In the genomic region with DNA sequence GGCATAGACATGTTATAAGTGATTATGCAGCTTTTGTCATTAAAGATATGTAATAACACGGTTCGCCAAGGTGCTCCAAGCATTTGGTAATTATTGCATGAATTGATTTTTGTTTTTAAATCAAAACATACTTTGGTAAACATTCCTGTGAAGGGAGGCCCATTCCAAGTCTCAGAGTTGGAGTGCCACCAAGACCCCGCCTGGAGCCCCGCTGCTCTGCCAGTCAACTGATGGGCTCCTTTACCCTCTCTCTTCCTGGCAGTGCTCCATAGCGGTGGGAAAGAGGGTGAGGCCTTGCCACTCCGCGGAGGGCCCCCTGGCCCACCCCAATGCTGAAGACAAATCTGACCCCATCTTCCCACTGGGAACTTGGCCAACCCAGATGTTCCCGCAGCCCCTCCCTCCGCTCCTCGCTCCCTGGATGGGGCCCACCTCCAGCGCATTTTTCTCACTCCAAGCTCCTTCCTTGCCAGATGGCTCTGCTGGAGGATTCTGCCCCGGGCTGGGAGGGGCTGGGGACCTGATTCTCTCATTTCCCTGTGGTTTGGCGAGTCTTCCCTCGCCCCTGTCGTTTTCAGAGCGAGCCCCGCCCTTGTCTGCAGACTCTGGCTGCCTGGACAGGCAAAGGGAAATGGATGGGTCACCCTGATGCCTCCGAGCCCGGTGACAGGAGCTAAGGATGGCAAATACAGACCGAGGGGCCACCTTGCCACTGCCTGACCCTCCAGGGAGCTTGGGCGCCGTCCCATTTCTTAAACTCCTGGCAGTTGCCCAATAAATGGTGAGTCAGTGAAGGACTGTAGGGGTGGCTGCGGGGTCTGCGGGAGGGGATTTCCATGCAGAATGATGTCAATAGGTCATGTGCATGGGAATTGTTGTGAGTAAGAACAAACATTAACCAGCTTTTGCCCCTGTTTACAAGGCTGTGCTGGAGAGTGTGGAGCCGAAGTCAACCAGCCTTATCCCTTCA, we compare ENCODE assay signal across 9 cellular contexts. TPM values are rescaled to one million over a fixed set of nuclear protein-coding genes. Genes with fewer than 3 reads are reported as not detected.
DNase-seq lines count a peak whose midpoint lies in the region; ATAC-seq, FAIRE-seq and TF ChIP-seq lines count a peak whose summit lies in the region.
"Had no signal": no experiment of that assay in that cellular context is flagged by ENCODE, and none has a peak within 500 bp of the region (broad histone marks: within the 10 kb centered on the region; RNA-seq: fewer than 3 reads in every experiment).

No MANE protein-coding gene starts in this region.

- TF ChIP-seq CTCF in RWPE1 (conservative IDR thresholded peaks at IDR 0.05; ENCODE audit: low read depth) (no peak), fibroblast of lung (conservative IDR thresholded peaks at IDR 0.05 in 1 of 2, IDR thresholded peaks at IDR 0.05 in 1 of 2; ENCODE audit: low read depth in 1 of 2, low read length in 2 of 2) (no peak), pancreas (IDR thresholded peaks at IDR 0.05) (no peak)

- no peak overlapping the region for H2AFZ ChIP-seq in fibroblast of lung (ENCODE audit: low read length)

- H3K9me3 ChIP-seq in fibroblast of lung (ENCODE audit: control insufficient read depth, insufficient read depth, low read depth, low read length), result no peaks in the 10 kb centered on the region
- no peaks in the 10 kb centered on the region for H3K9me3 ChIP-seq in pancreas

- 56% methylated on average over 25 of the region's 25 CpGs for WGBS in pancreas, 2 donors

- no peaks in the 10 kb centered on the region for H3K79me2 ChIP-seq in fibroblast of lung (ENCODE audit: control insufficient read depth, insufficient read depth, low read length)

- H3K27me3 ChIP-seq in fibroblast of lung (ENCODE audit: control insufficient read depth, insufficient read depth, low read length) (peaks cover 2% of the 10 kb centered on the region), pancreas (no peaks in the 10 kb centered on the region)

- no peak overlapping the region for H3K9ac ChIP-seq in fibroblast of lung (ENCODE audit: insufficient read depth, low read length)

- DNase-seq in DMS 273 (lab: John Stamatoyannopoulos, UW; ENCODE audit: unreplicated experiment), result peak; percentile 94
- DNase-seq in RWPE1 (ENCODE audit: low spot score), result peak; percentile 64
- peak; percentile 86 to 94 for DNase-seq in fibroblast of lung (ENCODE audit: low read depth in 2 of 2)
- DNase-seq in pancreas, result peak in 3 of 6 donors; percentile 44 to 55 (median 53)
- DNase-seq in COLO829 (ENCODE audit: low spot score), result no peak
- no peak for DNase-seq in NCI-H748 (lab: John Stamatoyannopoulos, UW; ENCODE audit: unreplicated experiment)

- H4K20me1 ChIP-seq in fibroblast of lung (ENCODE audit: control insufficient read depth, extremely low read depth, insufficient read depth, low read length), result no peaks in the 10 kb centered on the region

- peak overlapping the region; percentile 75 for H3K4me2 ChIP-seq in fibroblast of lung (ENCODE audit: extremely low read depth, insufficient read depth, low read length)

- POLR2A ChIA-PET in RWPE1 (lab: Yijun Ruan, JAX; ENCODE audit: low non-redundant PET), result no interaction called here

- peak overlapping the region; percentile 77 for H3K27ac ChIP-seq in RWPE1
- no peak overlapping the region for H3K27ac ChIP-seq in fibroblast of lung (ENCODE audit: insufficient read depth, low read length)
- H3K27ac ChIP-seq in pancreas, result peak overlapping the region in 2 of 4 donors; percentile 37 to 54

- intact Hi-C loops in pancreas (cut with DNase I), result no loop called here

- ATAC-seq in pancreas, result peak; percentile 44 to 79 (median 70)
- no peak for ATAC-seq in HG03108 (IDR thresholded peaks at IDR 0.05; ENCODE audit: unreplicated experiment)
- ATAC-seq in HG03457 (IDR thresholded peaks at IDR 0.05; ENCODE audit: unreplicated experiment), result no peak

- H3K4me1 ChIP-seq in fibroblast of lung (ENCODE audit: control insufficient read depth, extremely low read depth, insufficient read depth, low read length) (peaks cover 13% of the 10 kb centered on the region), pancreas (peaks cover 0 to 6% (median 0%) of the 10 kb centered on the region in 3 donors)

- CTCF ChIA-PET in RWPE1 (lab: Yijun Ruan, JAX), result interaction anchor here (0.5 to 1.0 kb wide), 2 partner anchors 13 to 168 kb away, joined by 3 read pairs; no protein-coding TSS in a partner anchor

- H3K36me3 ChIP-seq in fibroblast of lung (ENCODE audit: control insufficient read depth, insufficient read depth, low read length), result no peaks in the 10 kb centered on the region
- no peaks in the 10 kb centered on the region for H3K36me3 ChIP-seq in pancreas

- peak overlapping the region in 2 of 4 experiments; percentile 17 to 24 for H3K4me3 ChIP-seq in fibroblast of lung (replicated peaks in 1 of 4; ENCODE audit: control extremely low read depth in 1 of 4, insufficient read depth in 1 of 4, low read depth in 3 of 4, low read length in 4 of 4)
- H3K4me3 ChIP-seq in pancreas, result no peak overlapping the region

- no peak for FAIRE-seq in pancreas (lab: Jason Lieb, UNC)
- FAIRE-seq: G401.6 had no signal

RNA-seq across cellular contexts. Expression of gene PAPLN, which starts 9.2 kb away (rescaled TPM):
- total RNA-seq in fibroblast of lung, result 6.9 and 9.5 TPM in 2 replicates
- 1.3 and 1.4 TPM in 2 replicates for polyA plus RNA-seq in fibroblast of lung
- 1.2 and 1.4 TPM in 2 replicates for polyA plus RNA-seq in fibroblast of lung (2012)
- 0.86 and 1.1 TPM in 2 replicates for polyA minus RNA-seq in fibroblast of lung (ENCODE audit: low replicate concordance)
- total RNA-seq in pancreas, result 10 to 100 TPM in 1 of 6 donors, 1 to 10 TPM in 5; 1.1 to 18.3 (median 2.9) TPM
- polyA plus RNA-seq in pancreas, result 1 to 10 TPM; 2.9 to 6.6 TPM

Comparison
In these comparisons a context has a peak if more than half of its experiments do, and no peak if none do; other contexts are left out.
1. DNase-seq: peak in DMS 273 (single experiment), RWPE1 (single experiment) and fibroblast of lung (2 of 2); none in COLO829 (single experiment) and NCI-H748 (single experiment).
2. ATAC-seq: peak in pancreas (4 of 4); none in HG03108 (single experiment) and HG03457 (single experiment).